38 cellular contexts compared by ENCODE assay signal in genomic region chr12:95984685-95985084, GRCh38. TPM values are rescaled to one million over a fixed set of nuclear protein-coding genes. Genes with fewer than 3 reads are reported as not detected.
"Had no signal": no experiment of that assay in that cellular context is flagged by ENCODE, and none has a peak within 500 bp of the region (broad histone marks: within the 10 kb centered on the region; RNA-seq: fewer than 3 reads in every experiment).

No MANE protein-coding gene starts in this region.

- H3K4me3 Mint-ChIP-seq: activated B cell treated with CpG ODN at 0.5 μM for 24 hours; activated CD8-positive, alpha-beta T cell treated with anti-CD3 and anti-CD28 coated beads for 36 hours; activated naive CD8-positive, alpha-beta T cell; activated T-cell treated with anti-CD3 and anti-CD28 coated beads, Interleukin-2, amount 50 U/mL, for 4 hours; activated T-helper 17 cell treated with anti-CD3 and anti-CD28 coated beads, Interleukin-2, amount 50 U/mL, for 72 hours; T-helper 17 cell; T-helper 2 cell treated with Interferon-gamma antibody and Interleukin-4, amounts not matched to agents 5 μg/mL and 100 μg/mL, for 36 hours had no signal

- DNase-seq: activated B cell treated with CpG ODN at 0.5 μM for 24 hours; activated CD4-positive, alpha-beta T cell treated with anti-CD3 and anti-CD28 coated beads for 48 hours; activated CD4-positive, alpha-beta T cell treated with anti-CD3 and anti-CD28 coated beads, Interleukin-2, amount 50 U/mL, for 1 hour; activated CD4-positive, alpha-beta T cell treated with anti-CD3 and anti-CD28 coated beads, Interleukin-2, amount 50 U/mL, for 48 hours; activated CD8-positive, alpha-beta memory T cell treated with anti-CD3 and anti-CD28 coated beads for 24 hours; activated CD8-positive, alpha-beta T cell treated with anti-CD3 and anti-CD28 coated beads for 36 hours; activated effector memory CD4-positive, alpha-beta T cell treated with Interleukin-2 at 50 U/mL for 16 hours; activated gamma-delta T cell treated with Interleukin-2 at 50 U/mL for 16 hours; activated naive CD4-positive, alpha-beta T cell treated with anti-CD3 and anti-CD28 coated beads, Interleukin-2, amount 50 U/mL, for 16 hours; activated naive CD4-positive, alpha-beta T cell treated with Interleukin-2 at 50 U/mL for 16 hours; activated T-cell treated with anti-CD3 and anti-CD28 coated beads, Interleukin-2, amount 50 U/mL, for 4 hours; amniotic stem cell; anterior cingulate cortex; central memory CD4-positive, alpha-beta T cell; cerebellar nuclear complex; colonic mucosa; effector CD8-positive, alpha-beta T cell; esophagus squamous epithelium; foreskin melanocyte; T-helper 1 cell; T-helper 17 cell; T1000; WERI-Rb-1 had no signal

- H3K27me3 ChIP-seq: cardiac muscle cell, colonic mucosa, esophagus squamous epithelium, gastroesophageal sphincter had no signal

- H3K27me3 Mint-ChIP-seq: activated B cell treated with CpG ODN at 0.5 μM for 24 hours; activated CD8-positive, alpha-beta T cell treated with anti-CD3 and anti-CD28 coated beads for 36 hours; activated naive CD8-positive, alpha-beta T cell; T-helper 17 cell had no signal

- H3K9me3 Mint-ChIP-seq: activated B cell treated with CpG ODN at 0.5 μM for 24 hours; activated CD8-positive, alpha-beta T cell treated with anti-CD3 and anti-CD28 coated beads for 36 hours; activated T-cell treated with anti-CD3 and anti-CD28 coated beads, Interleukin-2, amount 50 U/mL, for 4 hours; activated T-helper 17 cell treated with anti-CD3 and anti-CD28 coated beads, Interleukin-2, amount 50 U/mL, for 72 hours; T-helper 2 cell treated with Interferon-gamma antibody and Interleukin-4, amounts not matched to agents 5 μg/mL and 100 μg/mL, for 36 hours had no signal

- H3K4me1 Mint-ChIP-seq: activated T-helper 17 cell treated with anti-CD3 and anti-CD28 coated beads, Interleukin-2, amount 50 U/mL, for 72 hours had no signal

- H3K4me1 ChIP-seq: colonic mucosa, esophagus squamous epithelium, gastroesophageal sphincter had no signal

- FAIRE-seq: astrocyte, endometrium, endothelial cell of umbilical vein had no signal

- H3K36me3 ChIP-seq: cardiac muscle cell, colonic mucosa, esophagus squamous epithelium, gastroesophageal sphincter, WERI-Rb-1 had no signal

- H3K27ac ChIP-seq: cardiac muscle cell, colonic mucosa, epithelial cell of prostate, esophagus squamous epithelium, gastroesophageal sphincter, WERI-Rb-1 had no signal

- ATAC-seq: activated CD4-positive, CD25-positive, alpha-beta regulatory T cell treated with anti-CD3 and anti-CD28 coated beads, Interleukin-2, amount 50 U/mL, for 24 hours; activated CD8-positive, alpha-beta T cell treated with anti-CD3 and anti-CD28 coated beads for 36 hours; activated T-cell treated with anti-CD3 and anti-CD28 coated beads, Interleukin-2, amount 50 U/mL, for 4 hours; activated T-helper 17 cell treated with anti-CD3 and anti-CD28 coated beads, Interleukin-2, amount 50 U/mL, for 72 hours; gastroesophageal sphincter; T-helper 17 cell had no signal

- H3K9me3 ChIP-seq: colonic mucosa, esophagus squamous epithelium, gastroesophageal sphincter had no signal

- H3K4me3 ChIP-seq: cardiac muscle cell, colonic mucosa, esophagus squamous epithelium, gastroesophageal sphincter had no signal

- H3K27ac Mint-ChIP-seq: activated B cell treated with CpG ODN at 0.5 μM for 24 hours; activated CD8-positive, alpha-beta T cell treated with anti-CD3 and anti-CD28 coated beads for 36 hours; activated naive CD8-positive, alpha-beta T cell; activated T-helper 17 cell treated with anti-CD3 and anti-CD28 coated beads, Interleukin-2, amount 50 U/mL, for 72 hours; T-helper 17 cell; T-helper 2 cell treated with Interferon-gamma antibody and Interleukin-4, amounts not matched to agents 5 μg/mL and 100 μg/mL, for 36 hours had no signal

RNA-seq across cellular contexts. Expression of gene HAL, which starts 11.5 kb away (rescaled TPM):
- total RNA-seq: cardiac muscle cell, fibroblast of villous mesenchyme had no signal
- polyA plus RNA-seq: cardiac muscle cell had no signal

RNA-seq across cellular contexts. Expression of gene AMDHD1, which starts 41.6 kb away (rescaled TPM):
- total RNA-seq: endothelial cell of umbilical vein, fibroblast of villous mesenchyme, glomerular endothelial cell had no signal
- polyA plus RNA-seq: endothelial cell of umbilical vein had no signal

RNA-seq across cellular contexts. Expression of gene CCDC38, which starts 42.3 kb away (rescaled TPM):
- total RNA-seq: cardiac muscle cell, colonic mucosa, dermis microvascular lymphatic vessel endothelial cell, endothelial cell of umbilical vein, fibroblast of lung, fibroblast of villous mesenchyme, gastroesophageal sphincter, glomerular endothelial cell had no signal
- polyA plus RNA-seq: cardiac muscle cell, endothelial cell of umbilical vein, esophagus had no signal
